In the genomic region with DNA sequence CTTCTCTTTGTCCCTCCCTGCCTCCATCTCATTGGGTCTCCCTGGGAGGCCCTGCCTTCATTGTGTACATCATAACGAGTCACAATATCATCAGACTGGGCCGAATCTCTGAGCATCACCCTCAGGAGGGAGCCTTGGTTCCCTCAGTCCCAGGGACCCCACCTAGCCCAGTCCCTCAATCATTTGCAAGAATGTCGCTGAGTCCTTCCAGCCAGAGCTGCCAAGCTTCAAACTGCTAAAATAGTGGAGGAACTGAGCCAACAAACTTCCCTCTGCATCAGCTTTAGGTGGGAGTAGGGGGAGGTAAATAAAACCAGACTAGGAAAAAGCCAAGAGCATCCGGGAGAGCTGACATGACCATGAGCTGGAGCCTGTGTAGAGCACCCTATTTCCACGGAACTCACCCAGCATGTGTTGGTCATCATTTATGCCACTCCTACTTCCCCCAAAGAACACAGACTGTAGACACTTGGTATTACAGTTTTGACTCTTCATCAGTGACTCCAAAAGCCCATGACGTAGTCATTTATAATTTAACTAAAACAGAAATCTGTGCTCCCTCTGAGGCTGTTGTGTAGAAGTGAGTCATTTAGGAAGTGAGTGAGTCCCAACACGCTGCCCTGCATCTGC, we compare ENCODE assay signal across 9 cellular contexts. TPM values are rescaled to one million over a fixed set of nuclear protein-coding genes. Genes with fewer than 3 reads are reported as not detected.
DNase-seq lines count a peak whose midpoint lies in the region; ATAC-seq and TF ChIP-seq lines count a peak whose summit lies in the region.
"Had no signal": no experiment of that assay in that cellular context is flagged by ENCODE, and none has a peak within 500 bp of the region (broad histone marks: within the 10 kb centered on the region; RNA-seq: fewer than 3 reads in every experiment).

No MANE protein-coding gene starts in this region.

- no peak for DNase-seq in natural killer cell treated with Interleukin-12 subunit alpha and Interleukin-12 subunit beta and Interleukin-15 and Interleukin-18, amount 100 ng/mL, for 72 hours (ENCODE audit: low spot score)
- DNase-seq in natural killer cell (no peak), NCI-H146 (lab: John Stamatoyannopoulos, UW) (no peak), GOT3 (lab: John Stamatoyannopoulos, UW) (no peak)
- DNase-seq in activated naive CD8-positive, alpha-beta T cell treated with anti-CD3 and anti-CD28 coated beads, Interleukin-2, amount 50 U/mL, for 24 hours = peak; percentile 38
- DNase-seq in stimulated activated naive CD8-positive, alpha-beta T cell treated with anti-CD3 and anti-CD28 coated beads, Interleukin-15, amount 100 ng/mL, for 72 hours = peak in 1 of 2 donors; percentile 41
- DNase-seq: CD4-positive, alpha-beta memory T cell had no signal

- intact Hi-C loops in natural killer cell (cut with micrococcal nuclease) = no loop called here

- peak overlapping the region; percentile 60 to 72 for H3K27ac Mint-ChIP-seq in natural killer cell treated with Interleukin-12 subunit alpha and Interleukin-12 subunit beta and Interleukin-15 and Interleukin-18, amount 100 ng/mL, for 72 hours
- H3K27ac Mint-ChIP-seq in natural killer cell = no peak overlapping the region
- H3K27ac Mint-ChIP-seq in activated naive CD8-positive, alpha-beta T cell treated with anti-CD3 and anti-CD28 coated beads, Interleukin-2, amount 50 U/mL, for 24 hours = peak overlapping the region; percentile 94
- peak overlapping the region in 1 of 2 donors; percentile 63 for H3K27ac Mint-ChIP-seq in stimulated activated naive CD8-positive, alpha-beta T cell treated with anti-CD3 and anti-CD28 coated beads, Interleukin-15, amount 100 ng/mL, for 72 hours
- H3K27ac Mint-ChIP-seq: CD4-positive, alpha-beta memory T cell had no signal

- H3K9me3 Mint-ChIP-seq in natural killer cell treated with Interleukin-12 subunit alpha and Interleukin-12 subunit beta and Interleukin-15 and Interleukin-18, amount 100 ng/mL, for 72 hours = no peaks in the 10 kb centered on the region
- no peaks in the 10 kb centered on the region for H3K9me3 Mint-ChIP-seq in natural killer cell
- H3K9me3 Mint-ChIP-seq in activated naive CD8-positive, alpha-beta T cell treated with anti-CD3 and anti-CD28 coated beads, Interleukin-2, amount 50 U/mL, for 24 hours = peaks cover 28% of the 10 kb centered on the region
- H3K9me3 Mint-ChIP-seq in stimulated activated naive CD8-positive, alpha-beta T cell treated with anti-CD3 and anti-CD28 coated beads, Interleukin-15, amount 100 ng/mL, for 72 hours = peaks cover 9 to 11% of the 10 kb centered on the region in 2 donors

- peaks cover 54 to 74% of the 10 kb centered on the region in 2 donors for H3K27me3 Mint-ChIP-seq in natural killer cell treated with Interleukin-12 subunit alpha and Interleukin-12 subunit beta and Interleukin-15 and Interleukin-18, amount 100 ng/mL, for 72 hours
- H3K27me3 Mint-ChIP-seq in natural killer cell (ENCODE audit: low read depth in 2 of 2) = peaks cover 29 to 68% of the 10 kb centered on the region in 2 donors
- H3K27me3 Mint-ChIP-seq in activated naive CD8-positive, alpha-beta T cell treated with anti-CD3 and anti-CD28 coated beads, Interleukin-2, amount 50 U/mL, for 24 hours = peaks cover 5% of the 10 kb centered on the region
- peaks cover 54% of the 10 kb centered on the region for H3K27me3 Mint-ChIP-seq in stimulated activated naive CD8-positive, alpha-beta T cell treated with anti-CD3 and anti-CD28 coated beads, Interleukin-15, amount 100 ng/mL, for 72 hours

- ATAC-seq in natural killer cell treated with Interleukin-12 subunit alpha and Interleukin-12 subunit beta and Interleukin-15 and Interleukin-18, amount 100 ng/mL, for 72 hours = peak; percentile 69 to 84
- ATAC-seq in natural killer cell (no peak), HG03103 (IDR thresholded peaks at IDR 0.05; ENCODE audit: low read depth, unreplicated experiment) (peak; percentile 50), GM19467 (IDR thresholded peaks at IDR 0.05; ENCODE audit: unreplicated experiment) (no peak)
- ATAC-seq in activated naive CD8-positive, alpha-beta T cell treated with anti-CD3 and anti-CD28 coated beads, Interleukin-2, amount 50 U/mL, for 24 hours = peak; percentile 86
- peak; percentile 82 for ATAC-seq in stimulated activated naive CD8-positive, alpha-beta T cell treated with anti-CD3 and anti-CD28 coated beads, Interleukin-15, amount 100 ng/mL, for 72 hours

- peaks cover 14% of the 10 kb centered on the region for H3K36me3 Mint-ChIP-seq in natural killer cell treated with Interleukin-12 subunit alpha and Interleukin-12 subunit beta and Interleukin-15 and Interleukin-18, amount 100 ng/mL, for 72 hours
- no peaks in the 10 kb centered on the region for H3K36me3 Mint-ChIP-seq in natural killer cell
- peaks cover 22% of the 10 kb centered on the region for H3K36me3 Mint-ChIP-seq in activated naive CD8-positive, alpha-beta T cell treated with anti-CD3 and anti-CD28 coated beads, Interleukin-2, amount 50 U/mL, for 24 hours (ENCODE audit: low read depth)
- H3K36me3 Mint-ChIP-seq: CD4-positive, alpha-beta memory T cell had no signal

- H3K4me3 Mint-ChIP-seq in natural killer cell treated with Interleukin-12 subunit alpha and Interleukin-12 subunit beta and Interleukin-15 and Interleukin-18, amount 100 ng/mL, for 72 hours = peak overlapping the region; percentile 52
- no peak overlapping the region for H3K4me3 Mint-ChIP-seq in natural killer cell
- H3K4me3 Mint-ChIP-seq in activated naive CD8-positive, alpha-beta T cell treated with anti-CD3 and anti-CD28 coated beads, Interleukin-2, amount 50 U/mL, for 24 hours = peak overlapping the region; percentile 50
- H3K4me3 Mint-ChIP-seq in stimulated activated naive CD8-positive, alpha-beta T cell treated with anti-CD3 and anti-CD28 coated beads, Interleukin-15, amount 100 ng/mL, for 72 hours = no peak overlapping the region

- TF ChIP-seq CTCF in natural killer cell (IDR thresholded peaks at IDR 0.05) = no peak

- peaks cover 22 to 46% of the 10 kb centered on the region in 2 donors for H3K4me1 Mint-ChIP-seq in natural killer cell treated with Interleukin-12 subunit alpha and Interleukin-12 subunit beta and Interleukin-15 and Interleukin-18, amount 100 ng/mL, for 72 hours (ENCODE audit: low read depth in 2 of 2)
- H3K4me1 Mint-ChIP-seq in natural killer cell = peaks cover 15 to 19% of the 10 kb centered on the region in 2 donors
- peaks cover 76% of the 10 kb centered on the region for H3K4me1 Mint-ChIP-seq in activated naive CD8-positive, alpha-beta T cell treated with anti-CD3 and anti-CD28 coated beads, Interleukin-2, amount 50 U/mL, for 24 hours
- peaks cover 47% of the 10 kb centered on the region for H3K4me1 Mint-ChIP-seq in stimulated activated naive CD8-positive, alpha-beta T cell treated with anti-CD3 and anti-CD28 coated beads, Interleukin-15, amount 100 ng/mL, for 72 hours

RNA-seq across cellular contexts. Expression of a gene that starts 28.8 kb away (rescaled TPM):
- under 1 TPM in 1 of 2 donors, not detected in 1; 0.22 TPM for total RNA-seq in natural killer cell treated with Interleukin-12 subunit alpha and Interleukin-12 subunit beta and Interleukin-15 and Interleukin-18, amount 100 ng/mL, for 72 hours
- total RNA-seq in natural killer cell = not detected
- total RNA-seq: CD4-positive, alpha-beta memory T cell had no signal

Comparison
In these comparisons a context has a peak if more than half of its experiments do, and no peak if none do; other contexts are left out.
1. ATAC-seq: peak in natural killer cell treated with Interleukin-12 subunit alpha and Interleukin-12 subunit beta and Interleukin-15 and Interleukin-18, amount 100 ng/mL, for 72 hours (2 of 2), HG03103 (single experiment), activated naive CD8-positive, alpha-beta T cell treated with anti-CD3 and anti-CD28 coated beads, Interleukin-2, amount 50 U/mL, for 24 hours (single experiment) and stimulated activated naive CD8-positive, alpha-beta T cell treated with anti-CD3 and anti-CD28 coated beads, Interleukin-15, amount 100 ng/mL, for 72 hours (single experiment); none in natural killer cell (0 of 3) and GM19467 (single experiment).
2. H3K27ac Mint-ChIP-seq: peak in natural killer cell treated with Interleukin-12 subunit alpha and Interleukin-12 subunit beta and Interleukin-15 and Interleukin-18, amount 100 ng/mL, for 72 hours (2 of 2) and activated naive CD8-positive, alpha-beta T cell treated with anti-CD3 and anti-CD28 coated beads, Interleukin-2, amount 50 U/mL, for 24 hours (single experiment); none in natural killer cell (0 of 2).
3. H3K4me3 Mint-ChIP-seq: peak in natural killer cell treated with Interleukin-12 subunit alpha and Interleukin-12 subunit beta and Interleukin-15 and Interleukin-18, amount 100 ng/mL, for 72 hours (single experiment) and activated naive CD8-positive, alpha-beta T cell treated with anti-CD3 and anti-CD28 coated beads, Interleukin-2, amount 50 U/mL, for 24 hours (single experiment); none in natural killer cell (single experiment) and stimulated activated naive CD8-positive, alpha-beta T cell treated with anti-CD3 and anti-CD28 coated beads, Interleukin-15, amount 100 ng/mL, for 72 hours (0 of 2).